ENCODE assay signal across 1 cellular context in genomic region chr7:2266911-2267310, GRCh38.
TF ChIP-seq lines count a peak whose summit lies in the region.

No MANE protein-coding gene starts in this region.

TF ChIP-seq in HepG2, 621 proteins besides CTCF, POLR2A, EP300 and RAD21 (continued from another document):
- TF ChIP-seq GMEB2 (CRISPR knock-in tag; IDR thresholded peaks at IDR 0.05; ENCODE audit: low read depth) (no peak), PAX8 (CRISPR knock-in tag; IDR thresholded peaks at IDR 0.05; ENCODE audit: borderline replicate concordance) (no peak), ZNF816 (CRISPR knock-in tag; IDR thresholded peaks at IDR 0.05; ENCODE audit: borderline replicate concordance) (no peak), KLF12 (CRISPR knock-in tag; IDR thresholded peaks at IDR 0.05; ENCODE audit: borderline replicate concordance) (no peak), DDIT3 (CRISPR knock-in tag; IDR thresholded peaks at IDR 0.05) (no peak), CBFB (CRISPR knock-in tag; IDR thresholded peaks at IDR 0.05) (no peak), REXO4 (CRISPR knock-in tag; IDR thresholded peaks at IDR 0.05; ENCODE audit: borderline replicate concordance) (no peak), POLR2G (IDR thresholded peaks at IDR 0.05; ENCODE audit: low read depth, low read length) (no peak), TGIF2 (CRISPR knock-in tag; IDR thresholded peaks at IDR 0.05) (no peak), ZNF543 (CRISPR knock-in tag; IDR thresholded peaks at IDR 0.05) (no peak), ZNF879 (CRISPR knock-in tag; IDR thresholded peaks at IDR 0.05) (no peak), KDM5A (IDR thresholded peaks at IDR 0.05; ENCODE audit: borderline replicate concordance, low read length) (no peak), ETV6 (CRISPR knock-in tag; conservative IDR thresholded peaks at IDR 0.05) (no peak), RXRB (CRISPR knock-in tag; IDR thresholded peaks at IDR 0.05; ENCODE audit: borderline replicate concordance) (no peak), POGZ (CRISPR knock-in tag; IDR thresholded peaks at IDR 0.05) (no peak), ZNF354B (CRISPR knock-in tag; IDR thresholded peaks at IDR 0.05) (no peak), CERS6 (CRISPR knock-in tag; IDR thresholded peaks at IDR 0.05) (no peak), KIAA2018 (CRISPR knock-in tag; IDR thresholded peaks at IDR 0.05; ENCODE audit: borderline replicate concordance) (no peak), E2F5 (CRISPR knock-in tag; conservative IDR thresholded peaks at IDR 0.05) (no peak), NRL (CRISPR knock-in tag; IDR thresholded peaks at IDR 0.05; ENCODE audit: borderline replicate concordance) (no peak), PREB (CRISPR knock-in tag; IDR thresholded peaks at IDR 0.05) (no peak), HNRNPK (IDR thresholded peaks at IDR 0.05; ENCODE audit: low read depth, low read length, poor library complexity, severe bottlenecking) (peak; percentile 74), NR2F1 (CRISPR knock-in tag; IDR thresholded peaks at IDR 0.05) (peak in 1 of 2 experiments; percentile 44; a peak in 1 of 4 replicates), PCBP2 (optimal IDR thresholded peaks at IDR 0.05; ENCODE audit: low read depth, low read length, poor library complexity, severe bottlenecking) (no peak), HNRNPL (IDR thresholded peaks at IDR 0.05; ENCODE audit: low read depth, low read length) (0 out of 2 replicates have a peak, but pooled peaks have one; percentile 69), ARID4A (CRISPR knock-in tag; IDR thresholded peaks at IDR 0.05; ENCODE audit: borderline replicate concordance) (no peak), PLRG1 (conservative IDR thresholded peaks at IDR 0.05) (no peak)
